13 cellular contexts compared by ENCODE assay signal in genomic region chr4:70754470-70754869, GRCh38. TPM values are rescaled to one million over a fixed set of nuclear protein-coding genes. Genes with fewer than 3 reads are reported as not detected.
DNase-seq lines count a peak whose midpoint lies in the region; ATAC-seq, FAIRE-seq and TF ChIP-seq lines count a peak whose summit lies in the region.
"Had no signal": no experiment of that assay in that cellular context is flagged by ENCODE, and none has a peak within 500 bp of the region (broad histone marks: within the 10 kb centered on the region; RNA-seq: fewer than 3 reads in every experiment).

No MANE protein-coding gene starts in this region.

- no peak for FAIRE-seq in H54 (lab: Jason Lieb, UNC)
- FAIRE-seq: D721Med had no signal

- ATAC-seq in GM18519 (IDR thresholded peaks at IDR 0.05; ENCODE audit: low FRiP score, unreplicated experiment) (peak; percentile 64), GM21717 (IDR thresholded peaks at IDR 0.05; ENCODE audit: unreplicated experiment) (peak; percentile 73), HG03432 (IDR thresholded peaks at IDR 0.05; ENCODE audit: unreplicated experiment) (peak; percentile 78)
- ATAC-seq: GM23338, Panc1 had no signal

- DNase-seq in fibroblast of villous mesenchyme (ENCODE audit: low read depth): peak; percentile 14
- no peak for DNase-seq in middle frontal gyrus (ENCODE audit: extremely low spot score, low spot score)
- DNase-seq in NCI-H446 treated with DMSO at 0.1 percent for 48 hours (lab: John Stamatoyannopoulos, UW): no peak
- no peak for DNase-seq in H54 (ENCODE audit: insufficient read length, low spot score)
- no peak for DNase-seq in D341Med (ENCODE audit: low spot score)
- DNase-seq: activated CD4-positive, CD25-positive, alpha-beta regulatory T cell treated with anti-CD3 and anti-CD28 coated beads, Interleukin-2, amount 50 U/mL, for 72 hours; activated naive CD4-positive, alpha-beta T cell treated with anti-CD3 and anti-CD28 coated beads, Interleukin-2, amount 10 ng/mL, durations not matched to agents 7 days and 5 days had no signal

- no peak overlapping the region for H3K4me3 ChIP-seq in fibroblast of villous mesenchyme (ENCODE audit: low read depth, low read length)
- H3K4me3 ChIP-seq: GM23338 had no signal

- TF ChIP-seq POLR2A in H54 (IDR thresholded peaks at IDR 0.05; ENCODE audit: low read depth, low read length): no peak

- no peak for TF ChIP-seq CTCF in fibroblast of villous mesenchyme (IDR thresholded peaks at IDR 0.05; ENCODE audit: insufficient read depth, low read depth, low read length)

RNA-seq across cellular contexts. Expression of gene RUFY3, which starts 32.7 kb away (rescaled TPM):
- total RNA-seq in fibroblast of villous mesenchyme: 56.7 and 60.5 TPM in 2 replicates
